Comparison of ENCODE assay signal across 14 cellular contexts in the genomic region with DNA sequence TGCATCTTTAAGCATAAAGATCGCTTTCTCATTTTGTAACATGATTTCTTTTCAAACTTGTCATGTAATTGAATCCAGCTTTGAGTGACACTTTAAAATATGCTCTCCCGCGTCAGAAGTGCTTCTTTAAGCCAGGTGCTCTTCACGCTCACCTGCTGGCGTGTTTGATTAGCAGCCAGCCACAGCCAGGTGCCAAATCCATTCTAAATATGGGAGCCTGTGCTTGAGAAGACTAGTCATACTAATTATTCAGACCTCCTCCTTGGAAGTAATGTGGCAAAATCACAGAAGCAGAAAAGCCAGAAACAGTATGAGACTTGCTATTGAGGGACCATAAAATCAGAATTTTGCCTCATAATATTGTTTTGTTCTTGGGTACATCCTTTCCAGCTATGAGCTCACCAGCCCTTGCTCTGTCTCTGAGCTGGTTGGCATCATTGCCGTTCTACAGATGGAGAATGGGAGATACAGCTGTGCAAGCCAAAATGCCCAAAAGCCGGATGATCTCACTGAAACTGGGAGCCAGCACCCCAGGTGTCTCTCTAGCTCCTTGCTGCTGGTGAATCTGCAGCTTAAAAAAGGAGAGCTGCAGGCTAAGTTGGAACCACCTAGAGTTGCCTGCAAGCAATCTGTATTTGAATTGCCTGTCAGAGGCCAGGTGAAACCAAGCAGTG.
DNase-seq lines count a peak whose midpoint lies in the region; ATAC-seq, FAIRE-seq and TF ChIP-seq lines count a peak whose summit lies in the region.
"Had no signal": no experiment of that assay in that cellular context is flagged by ENCODE, and none has a peak within 500 bp of the region (broad histone marks: within the 10 kb centered on the region; RNA-seq: fewer than 3 reads in every experiment).

No MANE protein-coding gene starts in this region.

- H3K9me3 ChIP-seq in MG63 (no peaks in the 10 kb centered on the region), vagina (no peaks in the 10 kb centered on the region)
- H3K9me3 ChIP-seq: SJCRH30, spleen had no signal

- no peak overlapping the region for H3K4me3 Mint-ChIP-seq in activated T-helper 2 cell treated with anti-CD3 and anti-CD28 coated beads, Interferon-gamma antibody, Interleukin-2, Interleukin-4, amounts not matched to agents 10 μg/mL and 5 μg/mL and 100 μg/mL, durations not matched to agents 14 hours and 24 hours and 36 hours (ENCODE audit: low read depth)
- H3K4me3 Mint-ChIP-seq in immature natural killer cell: no peak overlapping the region
- H3K4me3 Mint-ChIP-seq: nephron had no signal

- H3K4me3 ChIP-seq in MG63: peak overlapping the region; percentile 52
- H3K4me3 ChIP-seq in bronchial epithelial cell (ENCODE audit: low read depth, low read length): no peak overlapping the region
- H3K4me3 ChIP-seq in vagina: no peak overlapping the region
- H3K4me3 ChIP-seq: SJCRH30, spleen had no signal

- no peaks in the 10 kb centered on the region for H3K36me3 Mint-ChIP-seq in activated T-helper 2 cell treated with anti-CD3 and anti-CD28 coated beads, Interferon-gamma antibody, Interleukin-2, Interleukin-4, amounts not matched to agents 10 μg/mL and 5 μg/mL and 100 μg/mL, durations not matched to agents 14 hours and 24 hours and 36 hours (ENCODE audit: low read depth)
- no peaks in the 10 kb centered on the region for H3K36me3 Mint-ChIP-seq in immature natural killer cell

- no peaks in the 10 kb centered on the region for H3K4me1 ChIP-seq in vagina
- H3K4me1 ChIP-seq: SJCRH30, spleen had no signal

- H3K27me3 Mint-ChIP-seq in activated T-helper 2 cell treated with anti-CD3 and anti-CD28 coated beads, Interferon-gamma antibody, Interleukin-2, Interleukin-4, amounts not matched to agents 10 μg/mL and 5 μg/mL and 100 μg/mL, durations not matched to agents 14 hours and 24 hours and 36 hours (ENCODE audit: low read depth): peaks cover 6% of the 10 kb centered on the region
- H3K27me3 Mint-ChIP-seq in immature natural killer cell (ENCODE audit: low read depth in 3 of 3): peaks cover 0 to 10% (median 2%) of the 10 kb centered on the region in 3 donors

- no peaks in the 10 kb centered on the region for H3K27me3 ChIP-seq in MG63
- no peaks in the 10 kb centered on the region for H3K27me3 ChIP-seq in bronchial epithelial cell (ENCODE audit: control insufficient read depth, insufficient read depth, low read length)
- H3K27me3 ChIP-seq in vagina: no peaks in the 10 kb centered on the region
- H3K27me3 ChIP-seq: SJCRH30 had no signal

- DNase-seq in MG63 (peak; percentile 85), NCI-H2196 (lab: John Stamatoyannopoulos, UW; ENCODE audit: unreplicated experiment) (peak; percentile 54), bronchial epithelial cell (ENCODE audit: low read depth) (peak; percentile 77), pons (ENCODE audit: low spot score) (peak; percentile 20), vagina (ENCODE audit: extremely low spot score in 2 of 2) (no peak), immature natural killer cell (no peak)
- DNase-seq in activated T-helper 2 cell treated with anti-CD3 and anti-CD28 coated beads, Interferon-gamma antibody, Interleukin-2, Interleukin-4, amounts not matched to agents 10 μg/mL and 5 μg/mL and 100 μg/mL, durations not matched to agents 14 hours and 24 hours and 36 hours (ENCODE audit: low spot score): no peak
- DNase-seq: activated CD4-positive, alpha-beta T cell treated with anti-CD3 and anti-CD28 coated beads for 4 hours; islet precursor cell; NCI-H1694 treated with DMSO at 0.1 percent for 48 hours; SJCRH30; spleen had no signal

- no peaks in the 10 kb centered on the region for H3K4me1 Mint-ChIP-seq in activated T-helper 2 cell treated with anti-CD3 and anti-CD28 coated beads, Interferon-gamma antibody, Interleukin-2, Interleukin-4, amounts not matched to agents 10 μg/mL and 5 μg/mL and 100 μg/mL, durations not matched to agents 14 hours and 24 hours and 36 hours (ENCODE audit: low read depth)
- H3K4me1 Mint-ChIP-seq in immature natural killer cell: no peaks in the 10 kb centered on the region

- no peaks in the 10 kb centered on the region for H3K9me3 Mint-ChIP-seq in activated T-helper 2 cell treated with anti-CD3 and anti-CD28 coated beads, Interferon-gamma antibody, Interleukin-2, Interleukin-4, amounts not matched to agents 10 μg/mL and 5 μg/mL and 100 μg/mL, durations not matched to agents 14 hours and 24 hours and 36 hours
- H3K9me3 Mint-ChIP-seq in immature natural killer cell: peaks cover 0 to 6% (median 0%) of the 10 kb centered on the region in 6 donors
- H3K9me3 Mint-ChIP-seq: nephron had no signal

- H3K27ac ChIP-seq in vagina: no peak overlapping the region
- H3K27ac ChIP-seq: SJCRH30, spleen had no signal

- peaks cover 4% of the 10 kb centered on the region for H3K36me3 ChIP-seq in MG63
- H3K36me3 ChIP-seq in bronchial epithelial cell (ENCODE audit: control insufficient read depth, insufficient read depth, low read length): no peaks in the 10 kb centered on the region
- no peaks in the 10 kb centered on the region for H3K36me3 ChIP-seq in vagina
- H3K36me3 ChIP-seq: SJCRH30, spleen had no signal

- intact Hi-C loops in activated T-helper 2 cell treated with anti-CD3 and anti-CD28 coated beads, Interferon-gamma antibody, Interleukin-2, Interleukin-4, amounts not matched to agents 10 μg/mL and 5 μg/mL and 100 μg/mL, durations not matched to agents 14 hours and 24 hours and 36 hours (cut with micrococcal nuclease): no loop called here
- intact Hi-C loops in vagina (cut with DNase I): no loop called here

- H3K27ac Mint-ChIP-seq in activated T-helper 2 cell treated with anti-CD3 and anti-CD28 coated beads, Interferon-gamma antibody, Interleukin-2, Interleukin-4, amounts not matched to agents 10 μg/mL and 5 μg/mL and 100 μg/mL, durations not matched to agents 14 hours and 24 hours and 36 hours: no peak overlapping the region
- no peak overlapping the region for H3K27ac Mint-ChIP-seq in immature natural killer cell

- peak; percentile 83 for FAIRE-seq in bronchial epithelial cell (lab: Jason Lieb, UNC)

- ATAC-seq in GM21390 (IDR thresholded peaks at IDR 0.05; ENCODE audit: unreplicated experiment): no peak

- TF ChIP-seq POLR2A in vagina (IDR thresholded peaks at IDR 0.05): no peak

- TF ChIP-seq CTCF in bronchial epithelial cell (IDR thresholded peaks at IDR 0.05; ENCODE audit: insufficient read depth, low read length, severe bottlenecking) (peak; percentile 11), vagina (IDR thresholded peaks at IDR 0.05) (no peak)

Comparison
In these comparisons a context has a peak if more than half of its experiments do, and no peak if none do; other contexts are left out.
1. DNase-seq: peak in MG63 (single experiment), NCI-H2196 (single experiment), bronchial epithelial cell (single experiment) and pons (single experiment); none in activated T-helper 2 cell treated with anti-CD3 and anti-CD28 coated beads, Interferon-gamma antibody, Interleukin-2, Interleukin-4, amounts not matched to agents 10 μg/mL and 5 μg/mL and 100 μg/mL, durations not matched to agents 14 hours and 24 hours and 36 hours (single experiment), vagina (0 of 2) and immature natural killer cell (0 of 3).